Comparison of ENCODE assay signal across 8 cellular contexts in genomic region chr4:83284161-83285021, GRCh38. TPM values are rescaled to one million over a fixed set of nuclear protein-coding genes. Genes with fewer than 3 reads are reported as not detected.
DNase-seq lines count a peak whose midpoint lies in the region; TF ChIP-seq lines count a peak whose summit lies in the region.

A gene with protein sequence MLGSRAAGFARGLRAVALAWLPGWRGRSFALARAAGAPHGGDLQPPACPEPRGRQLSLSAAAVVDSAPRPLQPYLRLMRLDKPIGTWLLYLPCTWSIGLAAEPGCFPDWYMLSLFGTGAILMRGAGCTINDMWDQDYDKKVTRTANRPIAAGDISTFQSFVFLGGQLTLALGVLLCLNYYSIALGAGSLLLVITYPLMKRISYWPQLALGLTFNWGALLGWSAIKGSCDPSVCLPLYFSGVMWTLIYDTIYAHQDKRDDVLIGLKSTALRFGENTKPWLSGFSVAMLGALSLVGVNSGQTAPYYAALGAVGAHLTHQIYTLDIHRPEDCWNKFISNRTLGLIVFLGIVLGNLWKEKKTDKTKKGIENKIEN (minus strand): TSS chr4:83284798. CDS start chr4:83284764, 34 bp downstream.

- CTCF ChIA-PET in Caco-2 (lab: Charles Lee) = interaction anchor here (0.5 to 2.0 kb wide), 10 partner anchors 78 to 874 kb away, joined by 3 to 10 read pairs (median 4); partner anchors contain the start of genes COPS4, HELQ and LIN54

- intact Hi-C loops in Caco-2 (cut with micrococcal nuclease; ENCODE audit: unreplicated experiment) = loop anchor here (1.0 to 10.0 kb wide), 5 partner anchors 44 to 380 kb away; partner anchors contain the start of genes ABRAXAS1, HELQ and THAP9

- H3K27me3 Mint-ChIP-seq in Caco-2 (ENCODE audit: insufficient read depth, unreplicated experiment) (no peaks in the 10 kb centered on the region), endodermal cell (ENCODE audit: insufficient read depth) (peaks cover 11% of the 10 kb centered on the region)

- no TSS peak for BruUV-seq in Caco-2 (replicated peaks; lab: Mats Ljungman, UMichigan)

- peaks cover 19% of the 10 kb centered on the region; the same call in 1 of the 2 replicates for H3K4me1 ChIP-seq in Caco-2
- H3K4me1 ChIP-seq in NT2/D1 (ENCODE audit: insufficient read depth, insufficient read length) = no peaks in the 10 kb centered on the region
- H3K4me1 ChIP-seq in endodermal cell (ENCODE audit: control insufficient read depth, insufficient read depth, low read length) = no peaks in the 10 kb centered on the region
- H3K4me1 ChIP-seq in mesodermal cell (ENCODE audit: control insufficient read depth, insufficient read depth, low read length, poor library complexity, severe bottlenecking) = peaks cover 10% of the 10 kb centered on the region

- no peaks in the 10 kb centered on the region for H3K36me3 Mint-ChIP-seq in Caco-2 (ENCODE audit: insufficient read depth, unreplicated experiment)
- H3K36me3 Mint-ChIP-seq in endodermal cell (ENCODE audit: low read depth) = no peaks in the 10 kb centered on the region

- POLR2A ChIA-PET in Caco-2 (lab: Charles Lee) = interaction anchor here (0.5 to 1.8 kb wide), 15 partner anchors 10 to 390 kb away, joined by 3 to 18 read pairs (median 4); partner anchors contain the start of genes COPS4 and LIN54

- H3K4me3 Mint-ChIP-seq in Caco-2 (ENCODE audit: unreplicated experiment) (peak within 1 kb of the TSS; percentile 89), endodermal cell (peak within 1 kb of the TSS; percentile 73)

- 0 to 1% methylated on average over 16 to 75 of the region's 75 CpGs for WGBS in endodermal cell (ENCODE audit: insufficient coverage in 1 of 2, insufficient read length in 1 of 2), 2 experiments
- WGBS in mesodermal cell (ENCODE audit: insufficient coverage in 2 of 2), 2 experiments = 0% methylated on average over 57 of the region's 75 CpGs

- peak within 1 kb of the TSS; percentile 91 for H3K27ac ChIP-seq in endodermal cell (ENCODE audit: low read depth, low read length)
- peak within 1 kb of the TSS; percentile 92 for H3K27ac ChIP-seq in mesodermal cell (ENCODE audit: low read depth, low read length, severe bottlenecking)

- H3K9ac ChIP-seq in NT2/D1 (ENCODE audit: insufficient read length, low read depth) (peak within 1 kb of the TSS; percentile 81), endodermal cell (ENCODE audit: extremely low read depth, low read length, poor library complexity, severe bottlenecking) (peak within 1 kb of the TSS; percentile 62)

- H3K4me1 Mint-ChIP-seq in Caco-2 (ENCODE audit: low read depth, unreplicated experiment) (peaks cover 7% of the 10 kb centered on the region), endodermal cell (peaks cover 19% of the 10 kb centered on the region)

- H3K27me3 ChIP-seq in Caco-2 (replicated peaks; ENCODE audit: control insufficient read depth, insufficient read depth, low read length) (no peaks in the 10 kb centered on the region), NT2/D1 (ENCODE audit: insufficient read depth, insufficient read length) (no peaks in the 10 kb centered on the region), endodermal cell (ENCODE audit: control insufficient read depth, insufficient read depth, low read length, poor library complexity, severe bottlenecking) (no peaks in the 10 kb centered on the region)

- H3K4me3 ChIP-seq in Caco-2 (ENCODE audit: low read depth, low read length) = peak within 1 kb of the TSS; percentile 70
- H3K4me3 ChIP-seq in NT2/D1 (ENCODE audit: insufficient read length, low read depth) = peak within 1 kb of the TSS; percentile 49
- H3K4me3 ChIP-seq in endodermal cell (ENCODE audit: low read length) = peak within 1 kb of the TSS; percentile 84
- peak within 1 kb of the TSS; percentile 51 for H3K4me3 ChIP-seq in mesodermal cell (ENCODE audit: extremely low read depth, insufficient read depth, low read length, poor library complexity, severe bottlenecking)

- H3K9me3 ChIP-seq in Caco-2 = no peaks in the 10 kb centered on the region
- no peaks in the 10 kb centered on the region for H3K9me3 ChIP-seq in NT2/D1 (ENCODE audit: insufficient read depth, low read length)
- no peaks in the 10 kb centered on the region for H3K9me3 ChIP-seq in endodermal cell (ENCODE audit: control insufficient read depth, low read length)
- H3K9me3 ChIP-seq in mesodermal cell (ENCODE audit: control insufficient read depth, low read length) = no peaks in the 10 kb centered on the region

- DNase-seq in Caco-2 (peak; percentile 94 to 95), GM20000 (ENCODE audit: low spot score) (peak; percentile 92), HT-29 (ENCODE audit: low spot score) (peak; percentile 93), NT2/D1 (ENCODE audit: low read depth, low spot score) (peak; percentile 76), endodermal cell (peak; percentile 97)
- peak; percentile 86 for DNase-seq in activated CD8-positive, alpha-beta memory T cell treated with anti-CD3 and anti-CD28 coated beads, Interleukin-2, amount 50 U/mL, for 1 hour (ENCODE audit: extremely low read depth)
- peak; percentile 88 for DNase-seq in stimulated activated CD8-positive, alpha-beta memory T cell treated with anti-CD3 and anti-CD28 coated beads, Interleukin-15, amount 100 ng/mL, for 4 hours (ENCODE audit: low read depth in 2 of 2)

- H3K27ac Mint-ChIP-seq in Caco-2 (ENCODE audit: unreplicated experiment) (peak within 1 kb of the TSS; percentile 92), endodermal cell (peak within 1 kb of the TSS; percentile 93)

- TF ChIP-seq CTCF in Caco-2 (IDR thresholded peaks at IDR 0.05; ENCODE audit: insufficient read depth in 1 of 2, low read depth in 1 of 2, low read length in 1 of 2, severe bottlenecking in 1 of 2, unreplicated experiment in 1 of 2) (peak in 1 of 2 experiments; percentile 9), GM20000 (IDR thresholded peaks at IDR 0.05; ENCODE audit: extremely low read depth, missing control alignments) (no peak), endodermal cell (conservative IDR thresholded peaks at IDR 0.05) (peak; percentile 54)

- H3K9me3 Mint-ChIP-seq in Caco-2 (ENCODE audit: unreplicated experiment) (no peaks in the 10 kb centered on the region), endodermal cell (no peaks in the 10 kb centered on the region)

- no peaks in the 10 kb centered on the region; the same call in none of the 2 replicates for H3K36me3 ChIP-seq in Caco-2 (ENCODE audit: control insufficient read depth, insufficient read depth, low read length)
- H3K36me3 ChIP-seq in NT2/D1 (ENCODE audit: insufficient read depth, insufficient read length, low read length) = no peaks in the 10 kb centered on the region
- no peaks in the 10 kb centered on the region for H3K36me3 ChIP-seq in endodermal cell (ENCODE audit: control insufficient read depth, insufficient read depth, low read length)
- H3K36me3 ChIP-seq in mesodermal cell (ENCODE audit: control insufficient read depth, insufficient read depth, low read length) = no peaks in the 10 kb centered on the region

RNA-seq across cellular contexts. Expression of the gene that starts here (rescaled TPM):
- total RNA-seq in Caco-2 (2022) (22.0 and 24.2 TPM in 2 replicates), endodermal cell (10 to 100 TPM; 17.7 to 18.4 TPM)
- total RNA-seq in HT-29 (2014; rRNA removed; shearing (Covaris generic)) = 14.6 and 19.3 TPM in 2 replicates
- polyA plus RNA-seq in endodermal cell (2013, experiment 1 of 2) = 10.4 TPM
- 10.6 TPM for polyA plus RNA-seq in endodermal cell (2013, experiment 2 of 2)
- polyA plus RNA-seq in mesodermal cell (2013, experiment 1 of 2) = 8.8 TPM
- 10.7 TPM for polyA plus RNA-seq in mesodermal cell (2013, experiment 2 of 2)

Comparison
In these comparisons a context has a peak if more than half of its experiments do, and no peak if none do; other contexts are left out.
1. Peak in every context shown above with its lines: DNase-seq, H3K4me3 ChIP-seq and H3K27ac ChIP-seq.